Comparison of ENCODE assay signal across 8 cellular contexts in genomic region chr19:47483200-47483599, GRCh38. TPM values are rescaled to one million over a fixed set of nuclear protein-coding genes. Genes with fewer than 3 reads are reported as not detected.
A peak's percentile ranks its signal among the peaks of the same experiment; 100 is the strongest.
DNase-seq lines count a peak whose midpoint lies in the region; ATAC-seq, FAIRE-seq and TF ChIP-seq lines count a peak whose summit lies in the region.

No MANE protein-coding gene starts in this region.

- TF ChIP-seq CTCF in GM12864 (IDR thresholded peaks at IDR 0.05; ENCODE audit: low read depth, low read length, missing control alignments) (no peak), RWPE2 (IDR thresholded peaks at IDR 0.05; ENCODE audit: poor library complexity, severe bottlenecking) (no peak), esophagus squamous epithelium (IDR thresholded peaks at IDR 0.05) (no peak)

- peak overlapping the region; percentile 32 for H4K91ac ChIP-seq in trophoblast cell (ENCODE audit: low read depth, low read length)

- WGBS in esophagus squamous epithelium, 2 donors: 88% methylated on average over 13 of the region's 15 CpGs; no CpG with 5 or more reads in 1 of the 2 donors
- WGBS in trophoblast cell (ENCODE audit: extremely low coverage, insufficient coverage, insufficient read length): no CpG with 5 or more reads among the region's 15 CpGs

- H2BK5ac ChIP-seq in trophoblast cell (ENCODE audit: low read depth, low read length, poor library complexity): no peak overlapping the region

- no peak overlapping the region for H3K4ac ChIP-seq in trophoblast cell (ENCODE audit: low read depth, low read length)

- H3K27me3 ChIP-seq in RWPE2 (ENCODE audit: insufficient read depth, poor library complexity, severe bottlenecking) (no peaks in the 10 kb centered on the region), esophagus squamous epithelium (no peaks in the 10 kb centered on the region), trophoblast cell (ENCODE audit: insufficient read depth, low read length) (no peaks in the 10 kb centered on the region), Karpas-422 (ENCODE audit: low read length) (no peaks in the 10 kb centered on the region)

- no peak overlapping the region for H3K23ac ChIP-seq in trophoblast cell (ENCODE audit: low read length)

- H2AFZ ChIP-seq in trophoblast cell (ENCODE audit: insufficient read depth, low read length, poor library complexity) (peak overlapping the region; percentile 46), Karpas-422 (ENCODE audit: low read length) (no peak overlapping the region)

- H3K4me3 ChIP-seq in GM12864 (ENCODE audit: low read depth, low read length): peak overlapping the region; percentile 70
- peak overlapping the region; percentile 93 for H3K4me3 ChIP-seq in RWPE2 (ENCODE audit: severe bottlenecking)
- H3K4me3 ChIP-seq in esophagus squamous epithelium: peak overlapping the region in 3 of 4 donors; percentile 76 to 91 (median 79)
- no peak overlapping the region for H3K4me3 ChIP-seq in trophoblast cell (ENCODE audit: low read depth, low read length)
- no peak overlapping the region; the same call in 1 of the 2 replicates for H3K4me3 ChIP-seq in Karpas-422 (ENCODE audit: low read length)

- DNase-seq in GM12864 (ENCODE audit: low read depth) (no peak), RWPE2 (ENCODE audit: low spot score) (no peak), esophagus squamous epithelium (lab: John Stamatoyannopoulos, UW) (no peak), trophoblast cell (no peak), GM19239 (ENCODE audit: insufficient read length, low spot score) (no peak), Karpas-422 (no peak)

- H3K18ac ChIP-seq in trophoblast cell (ENCODE audit: low read length): no peak overlapping the region

- intact Hi-C loops in esophagus squamous epithelium (cut with DNase I): no loop called here

- H3K27ac ChIP-seq in RWPE2 (ENCODE audit: poor library complexity, severe bottlenecking) (no peak overlapping the region), esophagus squamous epithelium (peak overlapping the region in 2 of 4 donors; percentile 95 to 96), trophoblast cell (ENCODE audit: low read depth, low read length) (no peak overlapping the region), Karpas-422 (ENCODE audit: low read length) (no peak overlapping the region)

- H3K9ac ChIP-seq in trophoblast cell (ENCODE audit: low read length) (no peak overlapping the region), Karpas-422 (ENCODE audit: low read length) (no peak overlapping the region)

- no peak for TF ChIP-seq POLR2A in esophagus squamous epithelium (IDR thresholded peaks at IDR 0.05)

- H3K14ac ChIP-seq in trophoblast cell (ENCODE audit: low read length): no peak overlapping the region

- H2BK12ac ChIP-seq in trophoblast cell (ENCODE audit: low read length): no peak overlapping the region

- no peaks in the 10 kb centered on the region for H3K9me2 ChIP-seq in Karpas-422 (replicated peaks; ENCODE audit: insufficient read depth, low read length)

- H3K79me2 ChIP-seq in trophoblast cell (ENCODE audit: control insufficient read depth, insufficient read depth, low read length, poor library complexity): peaks cover 2% of the 10 kb centered on the region
- no peaks in the 10 kb centered on the region; the same call in 1 of the 2 replicates for H3K79me2 ChIP-seq in Karpas-422 (ENCODE audit: low read length)

- H4K12ac ChIP-seq in trophoblast cell (ENCODE audit: low read depth, low read length): peak overlapping the region; percentile 37

- H2AK5ac ChIP-seq in trophoblast cell (ENCODE audit: low read length): no peak overlapping the region

- H3K79me1 ChIP-seq in trophoblast cell (ENCODE audit: low read length): peaks cover 7% of the 10 kb centered on the region

- no peak overlapping the region for H2BK120ac ChIP-seq in trophoblast cell (ENCODE audit: insufficient read depth, low read length, poor library complexity)

- H3K4me1 ChIP-seq in RWPE2 (ENCODE audit: insufficient read depth, poor library complexity, severe bottlenecking) (no peaks in the 10 kb centered on the region), esophagus squamous epithelium (peaks cover 11 to 34% (median 13%) of the 10 kb centered on the region in 3 donors), trophoblast cell (ENCODE audit: control insufficient read depth in 1 of 2, insufficient read depth in 2 of 2, low read length in 2 of 2) (peaks cover 0 to 5% of the 10 kb centered on the region in 2 experiments), Karpas-422 (ENCODE audit: low read length) (peaks cover 10% of the 10 kb centered on the region)

- no peak for ATAC-seq in RWPE2 (ENCODE audit: low read depth)
- no peak for ATAC-seq in GM19395 (IDR thresholded peaks at IDR 0.05; ENCODE audit: unreplicated experiment)
- no peak for ATAC-seq in GM21576 (IDR thresholded peaks at IDR 0.05; ENCODE audit: unreplicated experiment)

- H3K36me3 ChIP-seq in RWPE2 (ENCODE audit: low read depth) (peaks cover 5% of the 10 kb centered on the region; the same call in 1 of the 2 replicates), esophagus squamous epithelium (peaks cover 4 to 30% (median 6%) of the 10 kb centered on the region in 3 donors), trophoblast cell (ENCODE audit: control insufficient read depth in 1 of 2, insufficient read depth in 2 of 2, low read length in 2 of 2) (peaks cover 17% of the 10 kb centered on the region in 2 experiments), Karpas-422 (ENCODE audit: insufficient read depth, low read length) (no peaks in the 10 kb centered on the region)

- peak overlapping the region; percentile 90 for H4K8ac ChIP-seq in trophoblast cell (ENCODE audit: low read depth, low read length)

- H4K20me1 ChIP-seq in Karpas-422 (ENCODE audit: insufficient read depth, low read depth, low read length): no peaks in the 10 kb centered on the region

- no peak for FAIRE-seq in GM19239 (lab: Jason Lieb, UNC)

- H3K4me2 ChIP-seq in trophoblast cell (ENCODE audit: low read length): no peak overlapping the region
- no peak overlapping the region for H3K4me2 ChIP-seq in Karpas-422 (ENCODE audit: low read depth, low read length, poor library complexity, severe bottlenecking)

- H3K9me3 ChIP-seq in RWPE2 (ENCODE audit: severe bottlenecking) (no peaks in the 10 kb centered on the region), esophagus squamous epithelium (no peaks in the 10 kb centered on the region), trophoblast cell (ENCODE audit: insufficient read depth, low read depth, low read length) (no peaks in the 10 kb centered on the region), Karpas-422 (ENCODE audit: low read length) (no peaks in the 10 kb centered on the region)

RNA-seq across cellular contexts. Expression of gene KPTN, which starts 0.8 kb away (rescaled TPM):
- total RNA-seq in esophagus squamous epithelium: 1 to 10 TPM; 5.6 to 9.4 (median 8.4) TPM
- polyA plus RNA-seq in trophoblast cell (2013): 11.2 TPM in 2 replicates
- total RNA-seq in Karpas-422 (2014; rRNA removed; shearing (Covaris generic); ENCODE audit: low replicate concordance): 6.2 and 11.1 TPM in 2 replicates

RNA-seq across cellular contexts. Expression of gene SLC8A2, which starts 11.5 kb away (rescaled TPM):
- total RNA-seq in esophagus squamous epithelium: 1 to 10 TPM in 2 of 4 donors, under 1 TPM in 1, not detected in 1; 0.08 to 5.0 (median 3.6) TPM
- 0.29 and 0.47 TPM in 2 replicates for polyA plus RNA-seq in trophoblast cell (2013)
- total RNA-seq in Karpas-422 (2014; rRNA removed; shearing (Covaris generic); ENCODE audit: low replicate concordance): 0.22 TPM in 1 of 2 replicates, not detected in the other

RNA-seq across cellular contexts. Expression of gene NAPA, which starts 31.7 kb away (rescaled TPM):
- 100 to 1,000 TPM; 106 to 178 (median 125) TPM for total RNA-seq in esophagus squamous epithelium
- polyA plus RNA-seq in trophoblast cell (2013): 86.0 and 93.0 TPM in 2 replicates
- total RNA-seq in Karpas-422 (2014; rRNA removed; shearing (Covaris generic); ENCODE audit: low replicate concordance): 60.8 and 88.9 TPM in 2 replicates

Comparison
In these comparisons a context has a peak if more than half of its experiments do, and no peak if none do; other contexts are left out.
1. H3K4me3 ChIP-seq: peak in GM12864 (single experiment), RWPE2 (single experiment) and esophagus squamous epithelium (3 of 4); none in trophoblast cell (single experiment) and Karpas-422 (single experiment).